33 cellular contexts compared by ENCODE assay signal in genomic region chr18:57505231-57505630, GRCh38.
DNase-seq lines count a peak whose midpoint lies in the region; ATAC-seq and TF ChIP-seq lines count a peak whose summit lies in the region.
"Had no signal": no experiment of that assay in that cellular context is flagged by ENCODE, and none has a peak within 500 bp of the region (broad histone marks: within the 10 kb centered on the region; RNA-seq: fewer than 3 reads in every experiment).

No MANE protein-coding gene starts in this region.

- H3K4me1 ChIP-seq in adipocyte (ENCODE audit: control insufficient read depth, insufficient read depth, low read length) (no peaks in the 10 kb centered on the region), left lung (no peaks in the 10 kb centered on the region)
- H3K4me1 ChIP-seq: A549; BE2C; BLaER1; BLaER1 treated with 17β-estradiol and CSF1 and Interleukin-3, amounts not matched to agents 10 nM and 100 nM; Caco-2 had no signal

- intact Hi-C loops in left lung (cut with DNase I) = no loop called here

- peaks cover 4% of the 10 kb centered on the region for H3K27me3 ChIP-seq in adipocyte (replicated peaks; ENCODE audit: control insufficient read depth, insufficient read depth, low read length)
- H3K27me3 ChIP-seq in left lung = peaks cover 0 to 13% of the 10 kb centered on the region in 2 donors
- H3K27me3 ChIP-seq: BE2C; BLaER1; BLaER1 treated with 17β-estradiol and CSF1 and Interleukin-3, amounts not matched to agents 10 nM and 100 nM had no signal

- ATAC-seq in HG02623 (IDR thresholded peaks at IDR 0.05; ENCODE audit: unreplicated experiment) (no peak), HG02610 (IDR thresholded peaks at IDR 0.05; ENCODE audit: unreplicated experiment) (no peak), left lung (no peak)
- ATAC-seq: A549; CD8-positive, alpha-beta T cell had no signal

- no peaks in the 10 kb centered on the region for H3K36me3 ChIP-seq in adipocyte (ENCODE audit: control insufficient read depth, insufficient read depth, low read length, severe bottlenecking)
- H3K36me3 ChIP-seq in left lung = no peaks in the 10 kb centered on the region
- H3K36me3 ChIP-seq: BE2C; BLaER1; BLaER1 treated with 17β-estradiol and CSF1 and Interleukin-3, amounts not matched to agents 10 nM and 100 nM had no signal

- H3K27ac ChIP-seq in left lung = no peak overlapping the region
- H3K27ac ChIP-seq: 22Rv1; A549; BLaER1; BLaER1 treated with 17β-estradiol and CSF1 and Interleukin-3, amounts not matched to agents 10 nM and 100 nM; C4-2B had no signal

- H3K4me3 ChIP-seq in adipocyte (ENCODE audit: low read length) (no peak overlapping the region), fibroblast of the aortic adventitia (ENCODE audit: low read depth, low read length) (no peak overlapping the region), left lung (no peak overlapping the region)
- H3K4me3 ChIP-seq: A549; BLaER1; BLaER1 treated with 17β-estradiol and CSF1 and Interleukin-3, amounts not matched to agents 10 nM and 100 nM had no signal

- H3K9ac ChIP-seq in adipocyte (ENCODE audit: low read length) = no peak overlapping the region
- H3K9ac ChIP-seq: BLaER1; BLaER1 treated with 17β-estradiol and CSF1 and Interleukin-3, amounts not matched to agents 10 nM and 100 nM had no signal

- H3K9me3 ChIP-seq in adipocyte (ENCODE audit: control insufficient read depth, low read length) (no peaks in the 10 kb centered on the region), left lung (no peaks in the 10 kb centered on the region)
- H3K9me3 ChIP-seq: A549; BE2C; BLaER1; BLaER1 treated with 17β-estradiol and CSF1 and Interleukin-3, amounts not matched to agents 10 nM and 100 nM; Caco-2 had no signal

- DNase-seq in adipocyte (ENCODE audit: low read depth) = peak; percentile 0
- peak; percentile 58 for DNase-seq in astrocyte of the hippocampus (ENCODE audit: low read depth, low spot score)
- DNase-seq in fibroblast of peridontal ligament (ENCODE audit: extremely low read depth) = peak; percentile 6
- peak; percentile 55 for DNase-seq in fibroblast of the aortic adventitia (ENCODE audit: low read depth)
- no peak for DNase-seq in A172 (ENCODE audit: low spot score)
- DNase-seq in left lung = no peak
- DNase-seq: 8988T; ACHN; AML-193; BE2C; C1 segment of cervical spinal cord; Caco-2; Calu3; CD4-positive, alpha-beta memory T cell; CD4-positive, alpha-beta T cell; CD4-positive, CD25-positive, alpha-beta regulatory T cell; CD8-positive, alpha-beta memory T cell; CD8-positive, alpha-beta T cell; COR-L47; DMS 273 treated with DMSO at 0.1 percent for 48 hours; DMS153; DMS53; DMS79; DMS79 treated with DMSO at 0.1 percent for 48 hours; DND-41; EL had no signal

- TF ChIP-seq CTCF in fibroblast of the aortic adventitia (IDR thresholded peaks at IDR 0.05; ENCODE audit: insufficient read depth, low read length) (no peak), left lung (IDR thresholded peaks at IDR 0.05) (no peak)

Comparison
In these comparisons a context has a peak if more than half of its experiments do, and no peak if none do; other contexts are left out.
1. DNase-seq: peak in adipocyte (single experiment), astrocyte of the hippocampus (single experiment), fibroblast of peridontal ligament (single experiment) and fibroblast of the aortic adventitia (single experiment); none in A172 (single experiment) and left lung (0 of 2).